In genomic region chr10:9003122-9003521, GRCh38 we compare ENCODE assay signal across 32 cellular contexts.
"Had no signal": no experiment of that assay in that cellular context is flagged by ENCODE, and none has a peak within 500 bp of the region (broad histone marks: within the 10 kb centered on the region; RNA-seq: fewer than 3 reads in every experiment).

No MANE protein-coding gene starts in this region.

- DNase-seq: activated CD4-positive, alpha-beta T cell treated with anti-CD3 and anti-CD28 coated beads, Interleukin-2, amount 50 U/mL, for 1 hour; activated CD8-positive, alpha-beta T cell treated with anti-CD3 and anti-CD28 coated beads for 36 hours; activated naive CD4-positive, alpha-beta T cell; activated naive CD4-positive, alpha-beta T cell treated with anti-CD3 and anti-CD28 coated beads, Interleukin-2, amount 50 U/mL, for 16 hours; anterior cingulate cortex; caudate nucleus; cerebellar nuclear complex; MM.1S; MV-4-11; NCI-H1092; NCI-H1436 treated with DMSO at 0.1 percent for 48 hours; NCI-H1694 treated with DMSO at 0.1 percent for 48 hours; NCI-H2029; NCI-H2107; NCI-H2171; NCI-H510A; NCI-H526; NCI-H748 treated with DMSO at 0.1 percent for 48 hours; NK-92 treated with Interleukin-12 subunit alpha and Interleukin-12 subunit beta, amount 100 ng/mL, for 24 hours; PC-9; SIG-M5; T-helper 1 cell; T1000 had no signal

- H3K27ac Mint-ChIP-seq: activated CD8-positive, alpha-beta T cell treated with anti-CD3 and anti-CD28 coated beads for 36 hours; activated T-helper 1 cell treated with anti-CD3 and anti-CD28 coated beads, Interleukin-12 subunit alpha, Interleukin-12 subunit beta, Interleukin-2, Interleukin-4 antibody, amounts not matched to agents 30 ng/mL and 10 ng/mL and 1 ng/mL, durations not matched to agents 14 hours and 24 hours and 36 hours; brain had no signal

- H3K4me1 Mint-ChIP-seq: brain had no signal

- H3K9me3 Mint-ChIP-seq: activated CD8-positive, alpha-beta T cell treated with anti-CD3 and anti-CD28 coated beads for 36 hours; activated T-helper 1 cell treated with anti-CD3 and anti-CD28 coated beads, Interleukin-12 subunit alpha, Interleukin-12 subunit beta, Interleukin-2, Interleukin-4 antibody, amounts not matched to agents 30 ng/mL and 10 ng/mL and 1 ng/mL, durations not matched to agents 14 hours and 24 hours and 36 hours; brain had no signal

- H3K4me3 Mint-ChIP-seq: activated CD8-positive, alpha-beta T cell treated with anti-CD3 and anti-CD28 coated beads for 36 hours; activated T-helper 1 cell treated with anti-CD3 and anti-CD28 coated beads, Interleukin-12 subunit alpha, Interleukin-12 subunit beta, Interleukin-2, Interleukin-4 antibody, amounts not matched to agents 30 ng/mL and 10 ng/mL and 1 ng/mL, durations not matched to agents 14 hours and 24 hours and 36 hours; brain had no signal

- H3K27ac ChIP-seq: KMS-11, PC-9, RWPE1 had no signal

- H3K4me3 ChIP-seq: PC-9 had no signal

- H3K36me3 Mint-ChIP-seq: brain had no signal

- H3K27me3 Mint-ChIP-seq: activated CD8-positive, alpha-beta T cell treated with anti-CD3 and anti-CD28 coated beads for 36 hours had no signal

- ATAC-seq: activated CD8-positive, alpha-beta T cell treated with anti-CD3 and anti-CD28 coated beads for 36 hours; Right ventricle myocardium inferior; SK-N-SH treated with all-trans-retinoic acid at 6 μM for 48 hours had no signal

- FAIRE-seq: bronchial epithelial cell, RCC 7860, TTC549 had no signal
